In genomic region chrX:11758400-11759171, GRCh38 we compare ENCODE assay signal across 8 cellular contexts. TPM values are rescaled to one million over a fixed set of nuclear protein-coding genes. Genes with fewer than 3 reads are reported as not detected.
A peak's percentile ranks its signal among the peaks of the same experiment; 100 is the strongest.
DNase-seq lines count a peak whose midpoint lies in the region; ATAC-seq and TF ChIP-seq lines count a peak whose summit lies in the region.

No MANE protein-coding gene starts in this region.

- ATAC-seq in GM18858 (IDR thresholded peaks at IDR 0.05; ENCODE audit: unreplicated experiment) (peak; percentile 19), HG03097 (IDR thresholded peaks at IDR 0.05; ENCODE audit: low FRiP score, unreplicated experiment) (peak; percentile 42)

- H3K4me1 ChIP-seq in A673 (ENCODE audit: insufficient read depth, low read length, poor library complexity, severe bottlenecking), result no peaks in the 10 kb centered on the region

- POLR2A ChIA-PET in A673 (lab: Charles Lee; ENCODE audit: low non-redundant PET), result no interaction called here

- H3K27me3 ChIP-seq in A673 (replicated peaks; ENCODE audit: insufficient read depth, low read depth, low read length, poor library complexity), result peaks cover 39% of the 10 kb centered on the region

- DNase-seq in A673 (ENCODE audit: low spot score), result peak; percentile 88
- DNase-seq in NCI-H345 treated with DMSO at 0.1 percent for 48 hours (lab: John Stamatoyannopoulos, UW; ENCODE audit: unreplicated experiment), result peak; percentile 45
- peak; percentile 73 to 75 for DNase-seq in activated CD4-positive, alpha-beta T cell treated with anti-CD3 and anti-CD28 coated beads for 24 hours (ENCODE audit: low read depth in 2 of 2)
- peak; percentile 81 for DNase-seq in cerebellum (ENCODE audit: low spot score)
- peak; percentile 86 for DNase-seq in kidney tubule cell (ENCODE audit: low spot score)
- DNase-seq in stimulated activated CD4-positive, alpha-beta T cell treated with anti-CD3 and anti-CD28 coated beads, Interleukin-15, amount 100 ng/mL, for 48 hours (ENCODE audit: low read depth in 2 of 2), result peak; percentile 78 to 79

- intact Hi-C loops in A673 (cut with micrococcal nuclease; ENCODE audit: unreplicated experiment), result no loop called here

- H3K9me3 ChIP-seq in A673 (ENCODE audit: low read depth, low read length, poor library complexity, severe bottlenecking), result no peaks in the 10 kb centered on the region

- CTCF ChIA-PET in A673 (lab: Charles Lee), result interaction anchor here (0.6 kb wide), 1 partner anchor 152 kb away, joined by 3 read pairs; no protein-coding TSS in a partner anchor

- BruUV-seq in A673 (replicated peaks; lab: Mats Ljungman, UMichigan), result no TSS peak

- peak; percentile 58 for TF ChIP-seq CTCF in A673 (conservative IDR thresholded peaks at IDR 0.05; ENCODE audit: low read depth, low read length)

- H3K4me3 ChIP-seq in A673 (ENCODE audit: low read depth, low read length, poor library complexity, severe bottlenecking), result peak overlapping the region; percentile 66

- H3K36me3 ChIP-seq in A673 (ENCODE audit: insufficient read depth, low read length, poor library complexity, severe bottlenecking), result peaks cover 11% of the 10 kb centered on the region

- peak overlapping the region; percentile 52 for H3K27ac ChIP-seq in A673 (ENCODE audit: low read depth, low read length, poor library complexity, severe bottlenecking)

RNA-seq across cellular contexts. Expression of gene MSL3, which starts 0.5 kb away (rescaled TPM):
- 15.8 and 18.2 TPM in 2 replicates for total RNA-seq in A673 (2021)
- 19.5 TPM for total RNA-seq in cerebellum

Comparison
In these comparisons a context has a peak if more than half of its experiments do, and no peak if none do; other contexts are left out.
1. Peak in every context shown above with its lines: DNase-seq, ATAC-seq, H3K4me3 ChIP-seq and H3K27ac ChIP-seq.